11 cellular contexts compared by ENCODE assay signal in the genomic region with DNA sequence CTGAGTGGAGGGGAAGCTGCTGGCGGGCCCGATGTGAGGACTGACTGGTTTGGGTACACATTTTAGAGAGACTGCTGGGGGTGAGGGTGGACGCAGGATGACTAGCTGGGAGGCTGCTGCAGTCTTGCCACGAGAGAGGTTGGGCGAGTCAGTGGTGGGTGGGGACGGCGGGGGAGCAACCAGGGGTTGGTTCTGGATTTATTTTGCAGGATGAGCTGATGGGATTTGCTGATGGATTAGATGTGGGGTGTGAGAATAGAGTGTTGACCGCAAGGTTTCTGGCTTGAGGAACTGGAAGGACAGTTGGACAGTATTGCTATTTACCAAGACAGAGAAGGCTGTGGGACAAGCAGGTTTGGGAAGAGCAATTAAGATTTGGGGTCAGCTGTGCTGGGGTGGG. TPM values are rescaled to one million over a fixed set of nuclear protein-coding genes. Genes with fewer than 3 reads are reported as not detected.
DNase-seq lines count a peak whose midpoint lies in the region; ATAC-seq and TF ChIP-seq lines count a peak whose summit lies in the region.
"Had no signal": no experiment of that assay in that cellular context is flagged by ENCODE, and none has a peak within 500 bp of the region (broad histone marks: within the 10 kb centered on the region; RNA-seq: fewer than 3 reads in every experiment).

No MANE protein-coding gene starts in this region.

- H3K4me1 Mint-ChIP-seq in chondrocyte (ENCODE audit: low read depth), result peaks cover 88% of the 10 kb centered on the region
- H3K4me1 Mint-ChIP-seq: activated naive CD8-positive, alpha-beta T cell treated with anti-CD3 and anti-CD28 coated beads for 36 hours had no signal

- H3K4ac ChIP-seq in mesenchymal stem cell (ENCODE audit: low read depth in 1 of 2, low read length in 2 of 2), result no peak overlapping the region

- H4K91ac ChIP-seq in mesenchymal stem cell (ENCODE audit: low read length), result peak overlapping the region; percentile 18

- peak overlapping the region; percentile 7 for H3K4me2 ChIP-seq in mesenchymal stem cell (ENCODE audit: low read length, poor library complexity, severe bottlenecking)

- H2BK12ac ChIP-seq in mesenchymal stem cell (ENCODE audit: low read length in 2 of 2), result no peak overlapping the region

- H3K4me3 Mint-ChIP-seq in chondrocyte (ENCODE audit: unreplicated experiment), result peak overlapping the region; percentile 9
- H3K4me3 Mint-ChIP-seq: activated naive CD8-positive, alpha-beta T cell treated with anti-CD3 and anti-CD28 coated beads for 36 hours had no signal

- no peaks in the 10 kb centered on the region for H3K9me3 ChIP-seq in mesenchymal stem cell (ENCODE audit: control insufficient read depth, low read length)
- H3K9me3 ChIP-seq in thyroid gland, result no peaks in the 10 kb centered on the region

- DNase-seq in MV-4-11 (lab: John Stamatoyannopoulos, UW), result peak; percentile 46
- no peak for DNase-seq in chondrocyte (ENCODE audit: low spot score)
- DNase-seq in mesenchymal stem cell, result no peak
- peak in 1 of 2 donors; percentile 26 for DNase-seq in thyroid gland
- DNase-seq: activated naive CD8-positive, alpha-beta T cell treated with anti-CD3 and anti-CD28 coated beads for 36 hours; effector CD8-positive, alpha-beta T cell; NCI-H2081 had no signal

- H3K27ac Mint-ChIP-seq in chondrocyte (ENCODE audit: unreplicated experiment), result peak overlapping the region; percentile 82
- H3K27ac Mint-ChIP-seq: activated naive CD8-positive, alpha-beta T cell treated with anti-CD3 and anti-CD28 coated beads for 36 hours had no signal

- no peak overlapping the region for H3K4me3 ChIP-seq in mesenchymal stem cell (ENCODE audit: insufficient read depth in 1 of 2, low read depth in 1 of 2, low read length in 2 of 2)
- H3K4me3 ChIP-seq in thyroid gland (replicated peaks in 1 of 3), result no peak overlapping the region
- H3K4me3 ChIP-seq: K562 had no signal

- H3K27ac ChIP-seq in mesenchymal stem cell (ENCODE audit: low read length, poor library complexity, severe bottlenecking) (no peak overlapping the region), thyroid gland (peak overlapping the region; percentile 95 to 98 (median 96))

- H3K18ac ChIP-seq in mesenchymal stem cell (ENCODE audit: low read depth in 1 of 2, low read length in 2 of 2), result no peak overlapping the region

- ATAC-seq in GM21390 (IDR thresholded peaks at IDR 0.05; ENCODE audit: unreplicated experiment) (no peak), HG02884 (IDR thresholded peaks at IDR 0.05; ENCODE audit: unreplicated experiment) (no peak), GM21528 (IDR thresholded peaks at IDR 0.05; ENCODE audit: low FRiP score, unreplicated experiment) (no peak)
- ATAC-seq: K562 had no signal

- H4K8ac ChIP-seq in mesenchymal stem cell (ENCODE audit: low read length), result no peak overlapping the region

- TF ChIP-seq POLR2A in thyroid gland (IDR thresholded peaks at IDR 0.05), result no peak

- no peaks in the 10 kb centered on the region for H3K79me1 ChIP-seq in mesenchymal stem cell (replicated peaks; ENCODE audit: low read length, poor library complexity, severe bottlenecking)

- H3K9me3 Mint-ChIP-seq in chondrocyte (ENCODE audit: low read depth), result no peaks in the 10 kb centered on the region
- H3K9me3 Mint-ChIP-seq: activated naive CD8-positive, alpha-beta T cell treated with anti-CD3 and anti-CD28 coated beads for 36 hours had no signal

- WGBS in mesenchymal stem cell, result 72% methylated on average over 8 of the region's 8 CpGs
- 66 to 67% methylated on average over 8 of the region's 8 CpGs for whole genome bisulfite sequencing in thyroid gland, 2 donors

- H3K36me3 ChIP-seq in mesenchymal stem cell (ENCODE audit: control insufficient read depth in 1 of 2, insufficient read depth in 2 of 2, low read depth in 1 of 2, low read length in 2 of 2) (peaks cover 18 to 75% of the 10 kb centered on the region in 2 experiments), thyroid gland (no peaks in the 10 kb centered on the region)

- H3K4me1 ChIP-seq in mesenchymal stem cell (ENCODE audit: control insufficient read depth, insufficient read depth, low read depth, low read length) (peaks cover 80% of the 10 kb centered on the region), thyroid gland (peaks cover 96 to 100% of the 10 kb centered on the region in 2 donors)

- no peak overlapping the region for H2BK15ac ChIP-seq in mesenchymal stem cell (ENCODE audit: low read depth, poor library complexity, severe bottlenecking)

- H2AK5ac ChIP-seq in mesenchymal stem cell (ENCODE audit: low read length, severe bottlenecking), result peak overlapping the region; percentile 6

- no peaks in the 10 kb centered on the region for H3K27me3 Mint-ChIP-seq in chondrocyte (ENCODE audit: low read depth)
- H3K27me3 Mint-ChIP-seq: activated naive CD8-positive, alpha-beta T cell treated with anti-CD3 and anti-CD28 coated beads for 36 hours had no signal

- no peak for TF ChIP-seq CTCF in chondrocyte (IDR thresholded peaks at IDR 0.05)
- no peak for TF ChIP-seq CTCF in thyroid gland (IDR thresholded peaks at IDR 0.05)

- peaks cover 10% of the 10 kb centered on the region for H3K36me3 Mint-ChIP-seq in chondrocyte (ENCODE audit: low read depth)
- H3K36me3 Mint-ChIP-seq: activated naive CD8-positive, alpha-beta T cell treated with anti-CD3 and anti-CD28 coated beads for 36 hours had no signal

- intact Hi-C loops in thyroid gland (cut with DNase I), result no loop called here

- H3K23ac ChIP-seq in mesenchymal stem cell (ENCODE audit: low read length in 2 of 2), result no peak overlapping the region

- H3K14ac ChIP-seq in mesenchymal stem cell (ENCODE audit: low read length in 2 of 2), result no peak overlapping the region

- H2BK120ac ChIP-seq in mesenchymal stem cell (ENCODE audit: low read depth, low read length), result no peak overlapping the region

- no peak overlapping the region for H2BK5ac ChIP-seq in mesenchymal stem cell (ENCODE audit: low read depth, low read length, poor library complexity, severe bottlenecking)

- H3K27me3 ChIP-seq in mesenchymal stem cell (ENCODE audit: control insufficient read depth in 1 of 2, insufficient read depth in 1 of 2, low read length in 2 of 2) (no peaks in the 10 kb centered on the region), thyroid gland (no peaks in the 10 kb centered on the region)

- H3K9ac ChIP-seq in mesenchymal stem cell (ENCODE audit: low read length), result peak overlapping the region; percentile 34

- H2AFZ ChIP-seq in mesenchymal stem cell (ENCODE audit: low read depth, low read length), result no peak overlapping the region

RNA-seq across cellular contexts. Expression of a gene that starts 5.8 kb away (rescaled TPM):
- total RNA-seq in chondrocyte (223 to 229 TPM (median 228 TPM) in 3 replicates), thyroid gland (100 to 1,000 TPM in 2 of 4 donors, 10 to 100 TPM in 2; 84.9 to 171 (median 113) TPM)
- 64.3 TPM for polyA plus RNA-seq in mesenchymal stem cell (2013, experiment 1 of 2)
- polyA plus RNA-seq in mesenchymal stem cell (2013, experiment 2 of 2), result 64.6 TPM

RNA-seq across cellular contexts. Expression of a gene that starts 52.6 kb away (rescaled TPM):
- total RNA-seq in chondrocyte, result 1,092 to 1,234 TPM (median 1,121 TPM) in 3 replicates
- polyA plus RNA-seq in mesenchymal stem cell (2013, experiment 1 of 2), result 3,588 TPM
- polyA plus RNA-seq in mesenchymal stem cell (2013, experiment 2 of 2), result 3,623 TPM
- 1,000 to 10,000 TPM; 2,017 to 5,540 (median 2,786) TPM for total RNA-seq in thyroid gland
